Comparison of ENCODE assay signal across 8 cellular contexts in the genomic region with DNA sequence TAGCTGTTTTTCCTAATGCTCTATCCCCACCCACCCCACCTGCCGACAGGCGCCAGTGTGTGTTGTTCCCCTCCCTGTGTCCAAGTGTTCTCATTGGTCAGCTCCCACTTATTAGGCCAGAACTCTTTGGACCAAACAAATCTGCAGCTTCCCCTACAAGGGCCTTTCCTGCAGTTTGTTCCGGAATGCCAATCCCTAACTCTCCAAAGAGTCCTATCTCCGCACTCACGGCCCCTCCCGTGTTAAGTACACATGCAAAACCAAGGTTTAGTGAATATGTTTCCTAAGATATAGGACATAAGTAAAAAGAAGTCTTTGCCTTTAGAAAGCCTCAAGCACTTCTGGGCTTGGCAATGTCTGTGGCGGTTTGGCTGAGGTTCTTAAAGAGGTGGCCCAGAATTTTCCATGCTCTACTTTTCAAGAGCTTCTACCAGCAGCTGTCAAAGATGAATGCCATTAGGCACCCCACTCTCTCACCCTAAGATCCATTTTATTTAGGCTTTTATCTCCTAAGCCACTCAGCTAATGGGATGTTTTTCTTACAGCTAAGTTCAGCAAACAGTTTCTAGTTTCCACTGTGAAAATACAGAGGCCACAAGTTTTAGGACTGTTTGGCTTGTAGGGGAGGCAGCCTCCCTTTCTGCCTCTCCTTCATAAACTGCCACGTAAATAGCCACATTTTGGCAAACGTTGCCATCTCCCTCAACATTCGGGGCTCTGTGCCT. TPM values are rescaled to one million over a fixed set of nuclear protein-coding genes. Genes with fewer than 3 reads are reported as not detected.
DNase-seq lines count a peak whose midpoint lies in the region; ATAC-seq and TF ChIP-seq lines count a peak whose summit lies in the region.

No MANE protein-coding gene starts in this region.

- ATAC-seq in central memory CD8-positive, alpha-beta T cell (replicated peaks; ENCODE audit: extremely low read depth, poor library complexity, severe bottlenecking) = no peak
- ATAC-seq in upper lobe of right lung (peak; percentile 61), HG03095 (IDR thresholded peaks at IDR 0.05; ENCODE audit: unreplicated experiment) (no peak), HG02642 (IDR thresholded peaks at IDR 0.05; ENCODE audit: poor library complexity, unreplicated experiment) (no peak)

- H3K4me3 Mint-ChIP-seq in central memory CD8-positive, alpha-beta T cell = peak overlapping the region; percentile 86

- peaks cover 7% of the 10 kb centered on the region for H3K36me3 Mint-ChIP-seq in central memory CD8-positive, alpha-beta T cell (ENCODE audit: insufficient read depth)

- H3K27ac Mint-ChIP-seq in central memory CD8-positive, alpha-beta T cell (ENCODE audit: low read depth) = peak overlapping the region; percentile 70

- peaks cover 25% of the 10 kb centered on the region for H3K4me1 Mint-ChIP-seq in central memory CD8-positive, alpha-beta T cell

- peaks cover 40 to 63% (median 50%) of the 10 kb centered on the region in 10 experiments for H3K4me1 ChIP-seq in BLaER1 treated with 17β-estradiol and CSF1 and Interleukin-3, amounts not matched to agents 10 nM and 100 nM
- H3K4me1 ChIP-seq in Loucy (ENCODE audit: insufficient read depth, low read length, poor library complexity, severe bottlenecking) (peaks cover 45% of the 10 kb centered on the region), upper lobe of right lung (peaks cover 49% of the 10 kb centered on the region)

- peak overlapping the region; percentile 77 to 92 (median 86) for H3K9ac ChIP-seq in BLaER1 treated with 17β-estradiol and CSF1 and Interleukin-3, amounts not matched to agents 10 nM and 100 nM
- peak overlapping the region; percentile 74 for H3K9ac ChIP-seq in Loucy (ENCODE audit: low read depth, low read length, poor library complexity, severe bottlenecking)

- H3K4me2 ChIP-seq in BLaER1 treated with 17β-estradiol and CSF1 and Interleukin-3, amounts not matched to agents 10 nM and 100 nM = peak overlapping the region; percentile 83 to 99 (median 94)
- H3K4me2 ChIP-seq in Loucy (ENCODE audit: low read depth, low read length, poor library complexity, severe bottlenecking) = peak overlapping the region; percentile 82

- peaks cover 6 to 27% (median 9%) of the 10 kb centered on the region in 11 experiments; a peak in 14 of 22 replicates for H3K36me3 ChIP-seq in BLaER1 treated with 17β-estradiol and CSF1 and Interleukin-3, amounts not matched to agents 10 nM and 100 nM
- H3K36me3 ChIP-seq in Loucy (ENCODE audit: insufficient read depth, low read length) (no peaks in the 10 kb centered on the region), upper lobe of right lung (peaks cover 5% of the 10 kb centered on the region)

- peak overlapping the region; percentile 71 to 95 (median 83) for H3K4me3 ChIP-seq in BLaER1 treated with 17β-estradiol and CSF1 and Interleukin-3, amounts not matched to agents 10 nM and 100 nM
- H3K4me3 ChIP-seq in Loucy (ENCODE audit: low read length, poor library complexity, severe bottlenecking) (peak overlapping the region; percentile 92), upper lobe of right lung (peak overlapping the region; percentile 92)

- H3K27ac ChIP-seq in BLaER1 treated with 17β-estradiol and CSF1 and Interleukin-3, amounts not matched to agents 10 nM and 100 nM = peak overlapping the region in 10 of 11 experiments; percentile 74 to 87 (median 82); a peak in 12 of 22 replicates
- peak overlapping the region; percentile 96 for H3K27ac ChIP-seq in upper lobe of right lung

- H4K20me1 ChIP-seq in BLaER1 treated with 17β-estradiol and CSF1 and Interleukin-3, amounts not matched to agents 10 nM and 100 nM = peaks cover 0 to 42% (median 12%) of the 10 kb centered on the region in 11 experiments; a peak in 8 of 22 replicates
- peaks cover 10% of the 10 kb centered on the region for H4K20me1 ChIP-seq in Loucy (ENCODE audit: insufficient read depth, low read length, poor library complexity, severe bottlenecking)

- H3K9me3 Mint-ChIP-seq in central memory CD8-positive, alpha-beta T cell = no peaks in the 10 kb centered on the region

- H3K9me3 ChIP-seq in BLaER1 treated with 17β-estradiol and CSF1 and Interleukin-3, amounts not matched to agents 10 nM and 100 nM (replicated peaks in 1 of 11) = peaks cover 0 to 4% (median 0%) of the 10 kb centered on the region in 11 experiments; a peak in 3 of 22 replicates
- H3K9me3 ChIP-seq in Loucy (ENCODE audit: insufficient read depth, low read depth, low read length) = no peaks in the 10 kb centered on the region
- no peaks in the 10 kb centered on the region for H3K9me3 ChIP-seq in upper lobe of right lung

- intact Hi-C loops in upper lobe of right lung (cut with DNase I) = no loop called here

- peaks cover 57% of the 10 kb centered on the region for H3K79me2 ChIP-seq in Loucy (ENCODE audit: insufficient read depth, low read length)

- H3F3A ChIP-seq in Loucy (ENCODE audit: low read depth) = no peaks in the 10 kb centered on the region

- H3K27me3 ChIP-seq in BLaER1 treated with 17β-estradiol and CSF1 and Interleukin-3, amounts not matched to agents 10 nM and 100 nM = peaks cover 0 to 11% (median 0%) of the 10 kb centered on the region in 11 experiments; a peak in 3 of 22 replicates
- no peaks in the 10 kb centered on the region for H3K27me3 ChIP-seq in Loucy (ENCODE audit: insufficient read depth, low read length, poor library complexity, severe bottlenecking)
- no peaks in the 10 kb centered on the region for H3K27me3 ChIP-seq in upper lobe of right lung

- DNase-seq in central memory CD8-positive, alpha-beta T cell (ENCODE audit: low spot score in 2 of 2) = no peak
- DNase-seq in medulla oblongata (ENCODE audit: extremely low spot score) = peak; percentile 63
- DNase-seq in upper lobe of right lung = peak; percentile 68
- DNase-seq in effector CD4-positive, alpha-beta T cell = no peak

- H3K9me2 ChIP-seq in Loucy (replicated peaks; ENCODE audit: low read depth, low read length) = no peaks in the 10 kb centered on the region

- peak overlapping the region; percentile 80 for H2AFZ ChIP-seq in Loucy (ENCODE audit: low read length)

- TF ChIP-seq CTCF in Loucy (conservative IDR thresholded peaks at IDR 0.05; ENCODE audit: low read length) (no peak), upper lobe of right lung (IDR thresholded peaks at IDR 0.05) (no peak)

- H3K27me3 Mint-ChIP-seq in central memory CD8-positive, alpha-beta T cell = no peaks in the 10 kb centered on the region

RNA-seq across cellular contexts. Expression of gene CD59, which starts 1.6 kb away (rescaled TPM):
- 1,004 TPM for total RNA-seq in upper lobe of right lung

RNA-seq across cellular contexts. Expression of gene C11orf91, which starts 34.0 kb away (rescaled TPM):
- total RNA-seq in upper lobe of right lung = 1.5 TPM

RNA-seq across cellular contexts. Expression of gene FBXO3, which starts 39.7 kb away (rescaled TPM):
- 32.5 TPM for total RNA-seq in upper lobe of right lung

Comparison
In these comparisons a context has a peak if more than half of its experiments do, and no peak if none do; other contexts are left out.
1. DNase-seq: peak in medulla oblongata (single experiment) and upper lobe of right lung (single experiment); none in central memory CD8-positive, alpha-beta T cell (0 of 2) and effector CD4-positive, alpha-beta T cell (single experiment).
2. Peak in every context shown above with its lines, with median percentiles within 50 percentile points of each other: H3K4me3 ChIP-seq.